ENCODE assay signal across 24 cellular contexts in genomic region chr3:58151637-58152036, GRCh38. TPM values are rescaled to one million over a fixed set of nuclear protein-coding genes. Genes with fewer than 3 reads are reported as not detected.
DNase-seq lines count a peak whose midpoint lies in the region; ATAC-seq and TF ChIP-seq lines count a peak whose summit lies in the region.
"Had no signal": no experiment of that assay in that cellular context is flagged by ENCODE, and none has a peak within 500 bp of the region (broad histone marks: within the 10 kb centered on the region; RNA-seq: fewer than 3 reads in every experiment).

No MANE protein-coding gene starts in this region.

- no peak overlapping the region for H3K4ac ChIP-seq in neuronal stem cell (ENCODE audit: low read length)

- H2BK120ac ChIP-seq in neuronal stem cell (ENCODE audit: low read depth, low read length), result no peak overlapping the region

- TF ChIP-seq POLR2A in heart left ventricle (IDR thresholded peaks at IDR 0.05) (no peak), uterus (IDR thresholded peaks at IDR 0.05) (no peak)

- TF ChIP-seq CTCF in heart left ventricle (IDR thresholded peaks at IDR 0.05), result no peak
- TF ChIP-seq CTCF in uterus (IDR thresholded peaks at IDR 0.05), result no peak

- peak; percentile 24 for ATAC-seq in activated naive CD8-positive, alpha-beta T cell treated with anti-CD3 and anti-CD28 coated beads, Interleukin-2, amount 50 U/mL, for 24 hours
- ATAC-seq in heart left ventricle (peak; percentile 91 to 97 (median 94)), GM19455 (IDR thresholded peaks at IDR 0.05; ENCODE audit: unreplicated experiment) (no peak)
- no peak for ATAC-seq in naive thymus-derived CD8-positive, alpha-beta T cell
- ATAC-seq: body of pancreas, mucosa of descending colon had no signal

- 55 to 76% (median 59%) methylated on average over 3 of the region's 3 CpGs for WGBS in heart left ventricle, 4 donors
- no CpG with 5 or more reads among the region's 3 CpGs for WGBS in neuronal stem cell (ENCODE audit: extremely low coverage in 2 of 2, insufficient read length in 2 of 2, insufficient replicate concordance in 1 of 2), 2 donors

- H3K27me3 Mint-ChIP-seq in activated naive CD8-positive, alpha-beta T cell treated with anti-CD3 and anti-CD28 coated beads, Interleukin-2, amount 50 U/mL, for 24 hours, result no peaks in the 10 kb centered on the region
- H3K27me3 Mint-ChIP-seq in activated naive CD8-positive, alpha-beta T cell treated with anti-CD3 and anti-CD28 coated beads for 36 hours, result no peaks in the 10 kb centered on the region
- no peaks in the 10 kb centered on the region for H3K27me3 Mint-ChIP-seq in naive thymus-derived CD8-positive, alpha-beta T cell
- H3K27me3 Mint-ChIP-seq: activated CD4-positive, alpha-beta T cell treated with anti-CD3 and anti-CD28 coated beads, Interleukin-2, amount 10 ng/mL, durations not matched to agents 7 days and 5 days had no signal

- POLR2A ChIA-PET in naive thymus-derived CD8-positive, alpha-beta T cell (lab: Charles Lee), result interaction anchor here (0.6 kb wide), 1 partner anchor 406 kb away, joined by 5 read pairs; no protein-coding TSS in a partner anchor

- H3K36me3 ChIP-seq in heart left ventricle, result peaks cover 0 to 98% (median 89%) of the 10 kb centered on the region in 9 donors
- peaks cover 35 to 65% of the 10 kb centered on the region in 2 donors for H3K36me3 ChIP-seq in neuronal stem cell (replicated peaks in 1 of 2; ENCODE audit: control insufficient read depth in 2 of 2, insufficient read depth in 2 of 2, low read length in 2 of 2)
- no peaks in the 10 kb centered on the region for H3K36me3 ChIP-seq in uterus

- no peak overlapping the region for H3K14ac ChIP-seq in neuronal stem cell (ENCODE audit: low read length)

- no peak overlapping the region for H2BK12ac ChIP-seq in neuronal stem cell (ENCODE audit: low read length)

- H3K4me1 ChIP-seq in heart left ventricle (peaks cover 0 to 14% (median 0%) of the 10 kb centered on the region in 12 donors), neuronal stem cell (ENCODE audit: control insufficient read depth in 2 of 2, insufficient read depth in 1 of 2, low read depth in 1 of 2, low read length in 2 of 2) (no peaks in the 10 kb centered on the region), uterus (no peaks in the 10 kb centered on the region)
- H3K4me1 ChIP-seq: transverse colon had no signal

- H3K27ac ChIP-seq in heart left ventricle, result peak overlapping the region in 4 of 12 donors; percentile 26 to 62 (median 31)
- H3K27ac ChIP-seq in neuronal stem cell (replicated peaks; ENCODE audit: low read length), result no peak overlapping the region
- H3K27ac ChIP-seq in uterus, result peak overlapping the region; percentile 1 to 31
- H3K27ac ChIP-seq: body of pancreas, hepatocyte had no signal

- peaks cover 10% of the 10 kb centered on the region for H3K36me3 Mint-ChIP-seq in activated naive CD8-positive, alpha-beta T cell treated with anti-CD3 and anti-CD28 coated beads, Interleukin-2, amount 50 U/mL, for 24 hours (ENCODE audit: low read depth)
- peaks cover 1% of the 10 kb centered on the region for H3K36me3 Mint-ChIP-seq in activated naive CD8-positive, alpha-beta T cell treated with anti-CD3 and anti-CD28 coated beads for 36 hours
- peaks cover 5 to 91% (median 47%) of the 10 kb centered on the region in 3 donors for H3K36me3 Mint-ChIP-seq in naive thymus-derived CD8-positive, alpha-beta T cell

- no peak for DNase-seq in activated naive CD8-positive, alpha-beta T cell treated with anti-CD3 and anti-CD28 coated beads, Interleukin-2, amount 50 U/mL, for 24 hours
- DNase-seq in activated naive CD8-positive, alpha-beta T cell treated with anti-CD3 and anti-CD28 coated beads for 36 hours, result no peak
- peak; percentile 77 to 91 (median 82) for DNase-seq in heart left ventricle
- no peak for DNase-seq in neuronal stem cell (ENCODE audit: low spot score)
- no peak for DNase-seq in uterus
- no peak for DNase-seq in naive thymus-derived CD8-positive, alpha-beta T cell
- no peak for DNase-seq in GM19238 (ENCODE audit: insufficient read length, low spot score)
- DNase-seq: activated CD4-positive, alpha-beta T cell treated with anti-CD3 and anti-CD28 coated beads, Interleukin-2, amount 10 ng/mL, durations not matched to agents 7 days and 5 days; activated naive CD4-positive, alpha-beta T cell treated with anti-CD3 and anti-CD28 coated beads for 36 hours; dermis blood vessel endothelial cell; KBM-7; kidney glomerular epithelial cell; mucosa of descending colon; NCI-H226; transverse colon had no signal

- no peaks in the 10 kb centered on the region for H3K4me1 Mint-ChIP-seq in activated naive CD8-positive, alpha-beta T cell treated with anti-CD3 and anti-CD28 coated beads, Interleukin-2, amount 50 U/mL, for 24 hours
- no peaks in the 10 kb centered on the region for H3K4me1 Mint-ChIP-seq in activated naive CD8-positive, alpha-beta T cell treated with anti-CD3 and anti-CD28 coated beads for 36 hours
- no peaks in the 10 kb centered on the region for H3K4me1 Mint-ChIP-seq in naive thymus-derived CD8-positive, alpha-beta T cell
- H3K4me1 Mint-ChIP-seq: activated CD4-positive, alpha-beta T cell treated with anti-CD3 and anti-CD28 coated beads, Interleukin-2, amount 10 ng/mL, durations not matched to agents 7 days and 5 days; CD14-positive monocyte had no signal

- H3K4me2 ChIP-seq in neuronal stem cell (ENCODE audit: insufficient read depth, low read length, poor library complexity, severe bottlenecking), result no peak overlapping the region
- H3K4me2 ChIP-seq: hepatocyte, smooth muscle cell had no signal

- H3K18ac ChIP-seq in neuronal stem cell (ENCODE audit: low read length), result no peak overlapping the region

- H2AFZ ChIP-seq in neuronal stem cell (ENCODE audit: low read length), result no peak overlapping the region
- H2AFZ ChIP-seq: hepatocyte had no signal

- H3K23ac ChIP-seq in neuronal stem cell (ENCODE audit: low read depth, low read length, poor library complexity), result no peak overlapping the region

- peak overlapping the region; percentile 7 for H3K9ac ChIP-seq in neuronal stem cell (ENCODE audit: low read depth, low read length, poor library complexity)

- no peaks in the 10 kb centered on the region for H3K9me3 Mint-ChIP-seq in activated naive CD8-positive, alpha-beta T cell treated with anti-CD3 and anti-CD28 coated beads, Interleukin-2, amount 50 U/mL, for 24 hours
- no peaks in the 10 kb centered on the region for H3K9me3 Mint-ChIP-seq in activated naive CD8-positive, alpha-beta T cell treated with anti-CD3 and anti-CD28 coated beads for 36 hours
- H3K9me3 Mint-ChIP-seq in naive thymus-derived CD8-positive, alpha-beta T cell, result no peaks in the 10 kb centered on the region
- H3K9me3 Mint-ChIP-seq: activated CD4-positive, alpha-beta T cell treated with anti-CD3 and anti-CD28 coated beads, Interleukin-2, amount 10 ng/mL, durations not matched to agents 7 days and 5 days; activated naive CD4-positive, alpha-beta T cell treated with anti-CD3 and anti-CD28 coated beads for 36 hours had no signal

- no peak overlapping the region for H3K27ac Mint-ChIP-seq in activated naive CD8-positive, alpha-beta T cell treated with anti-CD3 and anti-CD28 coated beads, Interleukin-2, amount 50 U/mL, for 24 hours
- H3K27ac Mint-ChIP-seq in activated naive CD8-positive, alpha-beta T cell treated with anti-CD3 and anti-CD28 coated beads for 36 hours, result no peak overlapping the region
- peak overlapping the region in 2 of 10 donors; percentile 33 to 55 for H3K27ac Mint-ChIP-seq in naive thymus-derived CD8-positive, alpha-beta T cell
- H3K27ac Mint-ChIP-seq: activated CD4-positive, alpha-beta T cell treated with anti-CD3 and anti-CD28 coated beads, Interleukin-2, amount 10 ng/mL, durations not matched to agents 7 days and 5 days; activated naive CD4-positive, alpha-beta T cell treated with anti-CD3 and anti-CD28 coated beads for 36 hours had no signal

- intact Hi-C loops in heart left ventricle (cut with DNase I), result no loop called here
- intact Hi-C loops in uterus (cut with DNase I; ENCODE audit: low total_unique reads), result no loop called here

- H4K91ac ChIP-seq in neuronal stem cell (ENCODE audit: low read depth, low read length, poor library complexity), result no peak overlapping the region

- H3K4me3 ChIP-seq in heart left ventricle (no peak overlapping the region), neuronal stem cell (ENCODE audit: low read length in 2 of 2) (no peak overlapping the region), uterus (no peak overlapping the region)
- H3K4me3 ChIP-seq: body of pancreas, hepatocyte, mucosa of descending colon, smooth muscle cell, transverse colon had no signal

- no peaks in the 10 kb centered on the region for H3K27me3 ChIP-seq in heart left ventricle
- H3K27me3 ChIP-seq in neuronal stem cell (ENCODE audit: control insufficient read depth in 3 of 3, insufficient read depth in 3 of 3, low read depth in 1 of 3, low read length in 3 of 3), result no peaks in the 10 kb centered on the region
- H3K27me3 ChIP-seq in uterus, result no peaks in the 10 kb centered on the region
- H3K27me3 ChIP-seq: body of pancreas, hepatocyte, transverse colon had no signal

- H3K4me3 Mint-ChIP-seq in activated naive CD8-positive, alpha-beta T cell treated with anti-CD3 and anti-CD28 coated beads, Interleukin-2, amount 50 U/mL, for 24 hours, result no peak overlapping the region
- no peak overlapping the region for H3K4me3 Mint-ChIP-seq in activated naive CD8-positive, alpha-beta T cell treated with anti-CD3 and anti-CD28 coated beads for 36 hours
- H3K4me3 Mint-ChIP-seq in naive thymus-derived CD8-positive, alpha-beta T cell, result no peak overlapping the region
- H3K4me3 Mint-ChIP-seq: activated CD4-positive, alpha-beta T cell treated with anti-CD3 and anti-CD28 coated beads, Interleukin-2, amount 10 ng/mL, durations not matched to agents 7 days and 5 days; activated naive CD4-positive, alpha-beta T cell treated with anti-CD3 and anti-CD28 coated beads for 36 hours; CD14-positive monocyte had no signal

- H3K79me1 ChIP-seq in neuronal stem cell (ENCODE audit: low read depth, low read length), result no peaks in the 10 kb centered on the region

- H3K9me3 ChIP-seq in heart left ventricle (no peaks in the 10 kb centered on the region), neuronal stem cell (replicated peaks in 1 of 2; ENCODE audit: control insufficient read depth in 2 of 2, insufficient read depth in 1 of 2, low read depth in 1 of 2, low read length in 2 of 2) (no peaks in the 10 kb centered on the region), uterus (no peaks in the 10 kb centered on the region)
- H3K9me3 ChIP-seq: body of pancreas, mucosa of descending colon, transverse colon had no signal

- no peak overlapping the region for H4K8ac ChIP-seq in neuronal stem cell (ENCODE audit: low read depth, low read length)

- no peak overlapping the region for H2AK5ac ChIP-seq in neuronal stem cell (ENCODE audit: low read depth, low read length)

- H2BK15ac ChIP-seq in neuronal stem cell (ENCODE audit: low read length), result no peak overlapping the region

- H2BK5ac ChIP-seq in neuronal stem cell (ENCODE audit: low read length), result no peak overlapping the region

RNA-seq across cellular contexts. Expression of gene DNASE1L3, which starts 59.1 kb away (rescaled TPM):
- total RNA-seq in activated naive CD8-positive, alpha-beta T cell treated with anti-CD3 and anti-CD28 coated beads for 36 hours, result not detected
- total RNA-seq in heart left ventricle (1 to 10 TPM in 5 of 9 donors, under 1 TPM in 4; 0.44 to 4.1 (median 1.1) TPM), uterus (1 to 10 TPM in 3 of 4 donors, under 1 TPM in 1; 0.77 to 3.2 (median 2.4) TPM)
- 1 to 10 TPM; 1.2 to 1.3 TPM for polyA plus RNA-seq in heart left ventricle
- not detected for polyA plus RNA-seq in neuronal stem cell (2013, experiment 1 of 2)
- polyA plus RNA-seq in neuronal stem cell (2013, experiment 2 of 2), result not detected
- under 1 TPM in 1 of 2 experiments, not detected in 1; 0.66 TPM for total RNA-seq in naive thymus-derived CD8-positive, alpha-beta T cell
- polyA plus RNA-seq in naive thymus-derived CD8-positive, alpha-beta T cell, result not detected
- total RNA-seq: A172; activated CD4-positive, alpha-beta T cell treated with anti-CD3 and anti-CD28 coated beads, Interleukin-2, amount 10 ng/mL, durations not matched to agents 7 days and 5 days; activated naive CD4-positive, alpha-beta T cell treated with anti-CD3 and anti-CD28 coated beads for 36 hours; fibroblast of lung; H1; RPMI7951; smooth muscle cell had no signal
- polyA plus RNA-seq: CD14-positive monocyte, fibroblast of lung, H1 had no signal

Comparison
In these comparisons a context has a peak if more than half of its experiments do, and no peak if none do; other contexts are left out.
1. ATAC-seq: peak in activated naive CD8-positive, alpha-beta T cell treated with anti-CD3 and anti-CD28 coated beads, Interleukin-2, amount 50 U/mL, for 24 hours (single experiment) and heart left ventricle (4 of 4); none in naive thymus-derived CD8-positive, alpha-beta T cell (0 of 2) and GM19455 (single experiment).
2. DNase-seq: peak in heart left ventricle (5 of 5); none in activated naive CD8-positive, alpha-beta T cell treated with anti-CD3 and anti-CD28 coated beads, Interleukin-2, amount 50 U/mL, for 24 hours (single experiment), activated naive CD8-positive, alpha-beta T cell treated with anti-CD3 and anti-CD28 coated beads for 36 hours (single experiment), neuronal stem cell (single experiment), uterus (0 of 2), naive thymus-derived CD8-positive, alpha-beta T cell (0 of 10) and GM19238 (single experiment).